In the genomic region with DNA sequence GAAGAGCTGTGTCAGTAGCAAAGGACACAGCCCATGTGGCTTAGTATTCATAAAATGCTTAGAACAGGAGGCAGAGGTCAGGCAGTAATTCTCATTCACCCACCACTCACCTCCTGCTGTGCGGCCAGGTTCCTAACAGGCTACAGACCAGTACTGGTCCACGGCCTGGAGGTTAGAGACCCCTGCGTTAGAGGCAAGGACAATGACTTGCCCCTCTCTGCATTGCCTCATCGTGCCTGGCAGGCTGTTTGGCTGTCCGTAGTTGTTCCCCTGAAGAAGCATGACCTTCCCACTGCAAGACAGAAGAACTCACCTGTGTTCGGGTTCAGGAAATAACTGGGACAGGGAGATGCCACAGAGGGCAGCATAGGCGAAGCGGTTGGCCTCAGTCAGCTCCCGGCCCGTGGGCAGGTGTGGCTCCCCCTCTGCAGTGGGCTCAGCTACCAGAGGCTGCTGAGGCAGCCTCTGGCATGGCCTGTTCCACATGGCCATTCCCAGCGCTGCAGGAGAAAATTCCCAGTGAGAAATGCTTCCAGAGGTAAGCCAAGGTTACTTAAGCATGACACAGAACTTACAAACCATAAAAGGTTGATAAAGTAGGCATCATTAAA, we compare ENCODE assay signal across 40 cellular contexts. TPM values are rescaled to one million over a fixed set of nuclear protein-coding genes. Genes with fewer than 3 reads are reported as not detected.
"Had no signal": no experiment of that assay in that cellular context is flagged by ENCODE, and none has a peak within 500 bp of the region (broad histone marks: within the 10 kb centered on the region; RNA-seq: fewer than 3 reads in every experiment).

No MANE protein-coding gene starts in this region.

- H3K27me3 ChIP-seq: adrenal gland, brain microvascular endothelial cell, esophagus squamous epithelium, gastroesophageal sphincter had no signal

- H3K9me3 ChIP-seq: adrenal gland, esophagus squamous epithelium, gastroesophageal sphincter had no signal

- DNase-seq: activated CD4-positive, alpha-beta memory T cell treated with anti-CD3 and anti-CD28 coated beads for 36 hours; activated CD4-positive, alpha-beta T cell treated with anti-CD3 and anti-CD28 coated beads for 36 hours; activated CD4-positive, alpha-beta T cell treated with anti-CD3 and anti-CD28 coated beads, Interleukin-2, amount 10 ng/mL, durations not matched to agents 24 days and 14 days; activated CD4-positive, CD25-positive, alpha-beta regulatory T cell; activated CD4-positive, CD25-positive, alpha-beta regulatory T cell treated with anti-CD3 and anti-CD28 coated beads, Interleukin-2, amount 50 U/mL, for 72 hours; activated CD8-positive, alpha-beta memory T cell treated with anti-CD3 and anti-CD28 coated beads, Interleukin-2, amount 10 ng/mL, durations not matched to agents 7 days and 5 days; activated CD8-positive, alpha-beta memory T cell treated with anti-CD3 and anti-CD28 coated beads, Interleukin-2, amount 50 U/mL, for 4 hours; activated CD8-positive, alpha-beta T cell treated with anti-CD3 and anti-CD28 coated beads, Interleukin-2, amount 10 ng/mL, durations not matched to agents 7 days and 5 days; activated effector memory CD4-positive, alpha-beta T cell treated with anti-CD3 and anti-CD28 coated beads, Interleukin-2, amount 50 U/mL, for 16 hours; activated naive CD4-positive, alpha-beta T cell treated with anti-CD3 and anti-CD28 coated beads for 36 hours; activated naive CD8-positive, alpha-beta T cell treated with anti-CD3 and anti-CD28 coated beads for 36 hours; activated naive CD8-positive, alpha-beta T cell treated with anti-CD3 and anti-CD28 coated beads, Interleukin-2, amount 50 U/mL, for 24 hours; activated T-cell treated with anti-CD3 and anti-CD28 coated beads, Interleukin-2, amount 50 U/mL, for 1 hour; activated T-cell treated with anti-CD3 and anti-CD28 coated beads, Interleukin-2, amount 50 U/mL, for 48 hours; adrenal gland; brain microvascular endothelial cell; caudate nucleus; cortex of kidney; dermis blood vessel endothelial cell; effector CD4-positive, alpha-beta T cell; effector memory CD8-positive, alpha-beta T cell; esophagus squamous epithelium; foreskin melanocyte; head of caudate nucleus; T-helper 1 cell; T-helper 17 cell; T1000; WERI-Rb-1 had no signal

- H3K4me3 ChIP-seq: adrenal gland, esophagus squamous epithelium, gastroesophageal sphincter had no signal

- FAIRE-seq: astrocyte, colon, endometrium, endothelial cell of umbilical vein had no signal

- H3K27ac ChIP-seq: adrenal gland, brain microvascular endothelial cell, epithelial cell of prostate, esophagus squamous epithelium, gastroesophageal sphincter, WERI-Rb-1 had no signal

- ATAC-seq: activated CD4-positive, alpha-beta T cell treated with anti-CD3 and anti-CD28 coated beads for 36 hours; activated CD8-positive, alpha-beta memory T cell treated with anti-CD3 and anti-CD28 coated beads, Interleukin-2, amount 10 ng/mL, durations not matched to agents 7 days and 5 days; activated CD8-positive, alpha-beta T cell treated with anti-CD3 and anti-CD28 coated beads, Interleukin-2, amount 10 ng/mL, durations not matched to agents 7 days and 5 days; activated naive CD8-positive, alpha-beta T cell treated with anti-CD3 and anti-CD28 coated beads, Interleukin-2, amount 50 U/mL, for 24 hours; effector memory CD8-positive, alpha-beta T cell; gastroesophageal sphincter; T-helper 17 cell had no signal

- H3K36me3 ChIP-seq: brain microvascular endothelial cell, WERI-Rb-1 had no signal

- H3K4me1 ChIP-seq: adrenal gland, esophagus squamous epithelium, gastroesophageal sphincter had no signal

RNA-seq across cellular contexts. Expression of gene RNF186, which starts 34.7 kb away (rescaled TPM):
- total RNA-seq: activated CD4-positive, alpha-beta memory T cell treated with anti-CD3 and anti-CD28 coated beads for 36 hours; activated CD4-positive, alpha-beta T cell treated with anti-CD3 and anti-CD28 coated beads for 36 hours; activated CD4-positive, alpha-beta T cell treated with anti-CD3 and anti-CD28 coated beads, Interleukin-2, amount 10 ng/mL, durations not matched to agents 24 days and 14 days; activated CD8-positive, alpha-beta memory T cell treated with anti-CD3 and anti-CD28 coated beads for 36 hours; activated CD8-positive, alpha-beta memory T cell treated with anti-CD3 and anti-CD28 coated beads, Interleukin-2, amount 10 ng/mL, durations not matched to agents 7 days and 5 days; activated CD8-positive, alpha-beta T cell treated with anti-CD3 and anti-CD28 coated beads, Interleukin-2, amount 10 ng/mL, durations not matched to agents 7 days and 5 days; activated naive CD4-positive, alpha-beta T cell treated with anti-CD3 and anti-CD28 coated beads for 36 hours; activated naive CD8-positive, alpha-beta T cell treated with anti-CD3 and anti-CD28 coated beads for 36 hours; activated T-helper 1 cell treated with anti-CD3 and anti-CD28 coated beads, Interleukin-12 subunit alpha, Interleukin-12 subunit beta, Interleukin-2, Interleukin-4 antibody, amounts not matched to agents 30 ng/mL and 10 ng/mL and 1 ng/mL, durations not matched to agents 14 hours and 24 hours and 36 hours; activated T-helper 2 cell treated with anti-CD3 and anti-CD28 coated beads, Interferon-gamma antibody, Interleukin-2, Interleukin-4, amounts not matched to agents 10 μg/mL and 5 μg/mL and 100 μg/mL, durations not matched to agents 14 hours and 24 hours and 36 hours; adrenal gland; astrocyte; chondrocyte; dermis blood vessel endothelial cell; endothelial cell of umbilical vein; esophagus squamous epithelium; fibroblast of lung; fibroblast of villous mesenchyme; gastroesophageal sphincter; T-helper 17 cell had no signal
